Comparison of ENCODE assay signal across 13 cellular contexts in the genomic region with DNA sequence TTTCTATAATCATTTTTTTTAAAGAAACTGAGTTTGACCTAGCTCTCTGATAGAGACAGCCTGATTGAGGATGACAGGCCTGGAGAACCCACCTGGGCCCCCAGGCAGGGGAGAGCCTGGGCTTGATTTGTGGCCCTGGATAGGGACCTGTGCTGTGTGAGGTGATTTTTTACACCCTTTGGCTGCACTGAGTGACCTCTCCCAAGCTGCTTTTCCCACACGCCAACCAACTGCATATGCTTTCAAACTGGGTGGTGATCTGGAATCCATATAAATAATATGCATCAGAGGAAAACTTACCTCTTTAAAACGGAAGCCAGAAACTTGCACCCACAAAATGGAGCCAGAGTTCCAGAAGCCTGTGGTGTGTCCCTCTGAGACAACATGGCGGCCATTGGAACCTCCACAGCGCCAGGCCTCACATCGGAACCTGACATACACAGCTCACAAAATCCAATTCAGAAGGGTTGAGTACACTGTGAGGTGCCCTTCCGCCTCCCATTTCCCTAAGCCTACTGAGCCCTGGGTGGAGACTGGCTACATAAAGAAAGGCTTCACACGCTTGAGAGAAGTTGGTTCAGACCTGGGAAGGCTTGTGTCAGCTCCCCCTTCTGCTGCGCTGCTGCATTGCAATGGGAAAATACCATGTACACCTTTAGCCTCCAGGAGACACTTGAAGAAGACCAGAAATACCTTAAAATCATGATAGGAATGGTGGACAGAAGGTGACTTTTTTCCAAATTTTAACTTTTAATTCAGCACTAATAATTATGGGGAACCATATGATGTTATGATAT.
DNase-seq lines count a peak whose midpoint lies in the region; TF ChIP-seq lines count a peak whose summit lies in the region.
"Had no signal": no experiment of that assay in that cellular context is flagged by ENCODE, and none has a peak within 500 bp of the region (broad histone marks: within the 10 kb centered on the region; RNA-seq: fewer than 3 reads in every experiment).

No MANE protein-coding gene starts in this region.

- no peaks in the 10 kb centered on the region for H3K9me3 ChIP-seq in BE2C

- DNase-seq in BE2C (peak; percentile 16), OCI-M1 (lab: John Stamatoyannopoulos, UW) (peak; percentile 28), fibroblast of the aortic adventitia (ENCODE audit: low read depth) (no peak), NCI-H345 treated with DMSO at 0.1 percent for 48 hours (lab: John Stamatoyannopoulos, UW; ENCODE audit: unreplicated experiment) (no peak), NCI-H1417 treated with DMSO at 0.1 percent for 48 hours (lab: John Stamatoyannopoulos, UW) (no peak), NCI-H2196 treated with DMSO at 0.1 percent for 48 hours (lab: John Stamatoyannopoulos, UW; ENCODE audit: unreplicated experiment) (no peak)
- DNase-seq in stimulated activated naive CD4-positive, alpha-beta T cell treated with Interleukin-2 at 50 U/mL for 16 hours (lab: John Stamatoyannopoulos, UW): no peak
- DNase-seq: activated naive CD4-positive, alpha-beta T cell treated with anti-CD3 and anti-CD28 coated beads, Interleukin-2, amount 50 U/mL, for 16 hours; DMS79 treated with DMSO at 0.1 percent for 48 hours; left colon; MM.1S had no signal

- no peaks in the 10 kb centered on the region for H3K4me1 ChIP-seq in BE2C
- H3K4me1 ChIP-seq: parathyroid adenoma had no signal

- H3K4me3 ChIP-seq in BE2C (ENCODE audit: low read depth, low read length) (no peak overlapping the region), GM12875 (ENCODE audit: low read depth, low read length) (no peak overlapping the region), fibroblast of the aortic adventitia (ENCODE audit: low read depth, low read length) (no peak overlapping the region)

- no peaks in the 10 kb centered on the region for H3K27me3 ChIP-seq in BE2C

- TF ChIP-seq CTCF in BE2C (IDR thresholded peaks at IDR 0.05; ENCODE audit: low read depth, low read length) (peak; percentile 48), GM12875 (IDR thresholded peaks at IDR 0.05; ENCODE audit: borderline replicate concordance, insufficient read depth, low read depth, low read length) (peak; percentile 21; the same call in 1 of the 2 replicates), fibroblast of the aortic adventitia (IDR thresholded peaks at IDR 0.05; ENCODE audit: insufficient read depth, low read length) (peak; percentile 23)

- H3K36me3 ChIP-seq in BE2C: no peaks in the 10 kb centered on the region

Comparison
In these comparisons a context has a peak if more than half of its experiments do, and no peak if none do; other contexts are left out.
1. DNase-seq: peak in BE2C (single experiment) and OCI-M1 (single experiment); none in fibroblast of the aortic adventitia (single experiment), NCI-H345 treated with DMSO at 0.1 percent for 48 hours (single experiment), NCI-H1417 treated with DMSO at 0.1 percent for 48 hours (single experiment), NCI-H2196 treated with DMSO at 0.1 percent for 48 hours (single experiment) and stimulated activated naive CD4-positive, alpha-beta T cell treated with Interleukin-2 at 50 U/mL for 16 hours (single experiment).
2. Peak in every context shown above with its lines, with median percentiles within 50 percentile points of each other: CTCF ChIP-seq.